Comparison of ENCODE assay signal across 20 cellular contexts in the genomic region with DNA sequence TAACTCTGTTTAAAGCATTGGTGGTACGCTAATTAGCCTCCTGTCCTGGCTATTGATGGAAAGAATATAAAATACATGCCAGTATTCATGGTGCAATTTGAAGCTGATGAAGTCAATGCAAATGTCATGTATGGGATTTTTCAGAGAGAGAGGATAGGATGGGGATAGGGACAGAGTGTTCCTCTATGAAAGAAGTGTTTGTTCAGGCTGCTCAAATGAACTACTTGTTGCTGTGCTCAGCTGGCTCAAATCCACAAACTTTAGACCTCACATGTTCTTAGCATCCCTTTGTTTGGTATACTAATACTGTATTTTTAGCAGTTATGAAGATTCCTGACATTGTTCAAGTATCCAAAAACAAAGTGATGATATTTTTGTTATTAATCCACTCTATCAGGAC.
DNase-seq lines count a peak whose midpoint lies in the region; ATAC-seq, FAIRE-seq and TF ChIP-seq lines count a peak whose summit lies in the region.
"Had no signal": no experiment of that assay in that cellular context is flagged by ENCODE, and none has a peak within 500 bp of the region (broad histone marks: within the 10 kb centered on the region; RNA-seq: fewer than 3 reads in every experiment).

No MANE protein-coding gene starts in this region.

- H3K36me3 ChIP-seq in SJCRH30 (no peaks in the 10 kb centered on the region), tibial nerve (no peaks in the 10 kb centered on the region)

- TF ChIP-seq CTCF in neural crest cell (conservative IDR thresholded peaks at IDR 0.05): no peak
- no peak for TF ChIP-seq CTCF in tibial nerve (IDR thresholded peaks at IDR 0.05)
- TF ChIP-seq CTCF in natural killer cell (IDR thresholded peaks at IDR 0.05): no peak

- H3K4me3 Mint-ChIP-seq in neural crest cell: peak overlapping the region; percentile 3
- no peak overlapping the region for H3K4me3 Mint-ChIP-seq in natural killer cell
- H3K4me3 Mint-ChIP-seq: B cell; CD4-positive, CD25-positive, alpha-beta regulatory T cell had no signal

- H3K36me3 Mint-ChIP-seq in neural crest cell (ENCODE audit: low read depth) (no peaks in the 10 kb centered on the region), natural killer cell (no peaks in the 10 kb centered on the region)
- H3K36me3 Mint-ChIP-seq: CD4-positive, CD25-positive, alpha-beta regulatory T cell had no signal

- no peak for TF ChIP-seq POLR2A in tibial nerve (IDR thresholded peaks at IDR 0.05)

- H3K27me3 Mint-ChIP-seq in neural crest cell (ENCODE audit: low read depth) (no peaks in the 10 kb centered on the region), natural killer cell (ENCODE audit: low read depth in 2 of 2) (no peaks in the 10 kb centered on the region)
- H3K27me3 Mint-ChIP-seq: B cell; CD4-positive, CD25-positive, alpha-beta regulatory T cell had no signal

- TF ChIP-seq EP300 in tibial nerve (IDR thresholded peaks at IDR 0.05): peak; percentile 72 to 85

- DNase-seq in SJCRH30: peak; percentile 4 to 53
- peak; percentile 3 to 20 for DNase-seq in frontal cortex (ENCODE audit: low spot score in 2 of 2)
- no peak for DNase-seq in neural crest cell (ENCODE audit: low read depth, low spot score)
- DNase-seq in tibial nerve (ENCODE audit: low spot score in 2 of 2): no peak
- DNase-seq in NCI-H2081 treated with DMSO at 0.1 percent for 48 hours (lab: John Stamatoyannopoulos, UW): no peak
- DNase-seq in natural killer cell: no peak
- no peak for DNase-seq in HuH-7.5 (ENCODE audit: low spot score)
- DNase-seq: Calu3; CD4-positive, CD25-positive, alpha-beta regulatory T cell; DMS79 treated with DMSO at 0.1 percent for 48 hours; MV-4-11; NCI-H1436; NCI-H2029; NCI-H2171 treated with DMSO at 0.1 percent for 48 hours; NCI-H774 had no signal

- peaks cover 2% of the 10 kb centered on the region for H3K9me3 Mint-ChIP-seq in neural crest cell
- peaks cover 7 to 9% of the 10 kb centered on the region in 2 donors for H3K9me3 Mint-ChIP-seq in natural killer cell

- ATAC-seq in natural killer cell: no peak
- ATAC-seq: HCT116 had no signal

- H3K27ac Mint-ChIP-seq in neural crest cell (ENCODE audit: unreplicated experiment): peak overlapping the region; percentile 50
- H3K27ac Mint-ChIP-seq in natural killer cell: no peak overlapping the region
- H3K27ac Mint-ChIP-seq: B cell; CD4-positive, CD25-positive, alpha-beta regulatory T cell had no signal

- H3K9me3 ChIP-seq in SJCRH30 (replicated peaks) (no peaks in the 10 kb centered on the region), tibial nerve (no peaks in the 10 kb centered on the region)

- H3K4me1 ChIP-seq in SJCRH30 (no peaks in the 10 kb centered on the region), tibial nerve (peaks cover 0 to 7% (median 2%) of the 10 kb centered on the region in 4 donors)

- FAIRE-seq in frontal cortex (lab: Jason Lieb, UNC): peak; percentile 83
- FAIRE-seq: G401.6 had no signal

- intact Hi-C loops in natural killer cell (cut with micrococcal nuclease): no loop called here

- H3K4me1 Mint-ChIP-seq in neural crest cell: peaks cover 6% of the 10 kb centered on the region
- no peaks in the 10 kb centered on the region for H3K4me1 Mint-ChIP-seq in natural killer cell
- H3K4me1 Mint-ChIP-seq: B cell; CD4-positive, CD25-positive, alpha-beta regulatory T cell had no signal

- 44 to 47% methylated on average over 1 of the region's 1 CpG for WGBS in tibial nerve, 2 donors

- H3K4me3 ChIP-seq in SJCRH30 (no peak overlapping the region), tibial nerve (no peak overlapping the region)
- H3K4me3 ChIP-seq: SK-N-MC had no signal

- H3K27ac ChIP-seq in SJCRH30: no peak overlapping the region
- H3K27ac ChIP-seq in tibial nerve: peak overlapping the region; percentile 36 to 78 (median 62)
- H3K27ac ChIP-seq: HL-60, SK-N-MC had no signal

- H3K27me3 ChIP-seq in SJCRH30 (no peaks in the 10 kb centered on the region), tibial nerve (no peaks in the 10 kb centered on the region)

Comparison
In these comparisons a context has a peak if more than half of its experiments do, and no peak if none do; other contexts are left out.
1. DNase-seq: peak in SJCRH30 (2 of 2) and frontal cortex (2 of 2); none in neural crest cell (single experiment), tibial nerve (0 of 2), NCI-H2081 treated with DMSO at 0.1 percent for 48 hours (single experiment), natural killer cell (single experiment) and HuH-7.5 (single experiment).